In genomic region chr5:132500244-132500930, GRCh38 we compare ENCODE assay signal across 9 cellular contexts. TPM values are rescaled to one million over a fixed set of nuclear protein-coding genes. Genes with fewer than 3 reads are reported as not detected.
DNase-seq lines count a peak whose midpoint lies in the region; ATAC-seq, FAIRE-seq and TF ChIP-seq lines count a peak whose summit lies in the region.
"Had no signal": no experiment of that assay in that cellular context is flagged by ENCODE, and none has a peak within 500 bp of the region (broad histone marks: within the 10 kb centered on the region; RNA-seq: fewer than 3 reads in every experiment).

No MANE protein-coding gene starts in this region.

- H3K4me3 Mint-ChIP-seq in Caco-2 (ENCODE audit: unreplicated experiment), result no peak overlapping the region

- H3K36me3 ChIP-seq in Caco-2 (ENCODE audit: control insufficient read depth, insufficient read depth, low read length) (no peaks in the 10 kb centered on the region), OCI-LY3 (replicated peaks; ENCODE audit: low read depth, low read length) (no peaks in the 10 kb centered on the region), H1 (ENCODE audit: control insufficient read depth in 2 of 4, insufficient read depth in 4 of 4, low read length in 3 of 4) (no peaks in the 10 kb centered on the region), rectal smooth muscle tissue (ENCODE audit: control insufficient read depth, insufficient read depth, low read length) (no peaks in the 10 kb centered on the region)

- H3K56ac ChIP-seq in H1 (replicated peaks; ENCODE audit: insufficient read length, low read depth, low read length), result no peak overlapping the region

- H3K79me2 ChIP-seq in OCI-LY3 (ENCODE audit: low read length), result no peaks in the 10 kb centered on the region
- H3K79me2 ChIP-seq in H1 (ENCODE audit: control insufficient read depth in 1 of 2, insufficient read depth in 2 of 2, low read length in 2 of 2), result no peaks in the 10 kb centered on the region

- 85% methylated on average over 6 of the region's 6 CpGs; no CpG with 5 or more reads in 1 of the 2 experiments for WGBS in H1 (ENCODE audit: extremely low coverage in 1 of 2, insufficient coverage in 1 of 2, insufficient read length in 1 of 2, insufficient replicate concordance in 2 of 2, low coverage in 1 of 2, low lambda C conversion rate in 2 of 2, missing lambda C conversion rate in 1 of 2), 2 experiments

- no TSS peak for BruUV-seq in Caco-2 (replicated peaks; lab: Mats Ljungman, UMichigan)

- no peak for DNase-seq in Caco-2
- DNase-seq in H1 (ENCODE audit: low read depth in 1 of 2, low spot score in 2 of 2), result peak in 1 of 2 experiments; percentile 37
- DNase-seq in SKM-1 (lab: John Stamatoyannopoulos, UW; ENCODE audit: unreplicated experiment), result no peak
- DNase-seq in NCI-H2171 (lab: John Stamatoyannopoulos, UW), result no peak

- H3K27me3 ChIP-seq in Caco-2 (replicated peaks; ENCODE audit: control insufficient read depth, insufficient read depth, low read length) (no peaks in the 10 kb centered on the region), OCI-LY3 (ENCODE audit: low read depth, low read length) (no peaks in the 10 kb centered on the region), H1 (replicated peaks in 1 of 4; ENCODE audit: control insufficient read depth in 3 of 4, extremely low read depth in 1 of 4, insufficient read depth in 3 of 4, low read length in 3 of 4) (no peaks in the 10 kb centered on the region), rectal smooth muscle tissue (ENCODE audit: control insufficient read depth, insufficient read depth, low read length) (no peaks in the 10 kb centered on the region)
- H3K27me3 ChIP-seq: dorsolateral prefrontal cortex had no signal

- H3K27me3 Mint-ChIP-seq in Caco-2 (ENCODE audit: insufficient read depth, unreplicated experiment), result no peaks in the 10 kb centered on the region

- H4K20me1 ChIP-seq in OCI-LY3 (ENCODE audit: insufficient read depth, low read length), result no peaks in the 10 kb centered on the region
- H4K20me1 ChIP-seq in H1 (replicated peaks in 1 of 2; ENCODE audit: control insufficient read depth in 1 of 2, insufficient read depth in 2 of 2, low read length in 2 of 2), result no peaks in the 10 kb centered on the region

- H4K5ac ChIP-seq in H1 (ENCODE audit: insufficient read length, low read depth, low read length), result no peak overlapping the region

- H3K23me2 ChIP-seq in H1 (ENCODE audit: low read depth, low read length), result peaks cover 10% of the 10 kb centered on the region; the same call in 1 of the 2 replicates

- no peak overlapping the region for H2BK20ac ChIP-seq in H1 (ENCODE audit: low read length)

- H3K4me3 ChIP-seq in Caco-2 (ENCODE audit: low read depth, low read length), result no peak overlapping the region
- H3K4me3 ChIP-seq in OCI-LY3 (ENCODE audit: low read length), result 0 out of 2 replicates have a peak overlapping the region, but pooled peaks have one; percentile 39
- no peak overlapping the region for H3K4me3 ChIP-seq in H1 (ENCODE audit: extremely low read depth in 1 of 4, insufficient read depth in 2 of 4, low read depth in 3 of 4, low read length in 4 of 4)
- H3K4me3 ChIP-seq in rectal smooth muscle tissue (ENCODE audit: low read length), result no peak overlapping the region
- H3K4me3 ChIP-seq: dorsolateral prefrontal cortex had no signal

- H2AK5ac ChIP-seq in H1 (ENCODE audit: low read depth, low read length), result no peak overlapping the region

- H3K9ac ChIP-seq in OCI-LY3 (ENCODE audit: low read length) (peak overlapping the region; percentile 26), H1 (replicated peaks in 1 of 4; ENCODE audit: extremely low read depth in 1 of 4, low read depth in 3 of 4, low read length in 3 of 4) (no peak overlapping the region), rectal smooth muscle tissue (ENCODE audit: low read length) (no peak overlapping the region)

- TF ChIP-seq POLR2A in H1 (IDR thresholded peaks at IDR 0.05; ENCODE audit: control extremely low read depth in 1 of 2, low read depth in 2 of 2, low read length in 2 of 2), result no peak

- CTCF ChIA-PET in Caco-2 (lab: Charles Lee), result interaction anchor here (0.5 to 2.2 kb wide), 20 partner anchors 10 to 328 kb away, joined by 3 to 10 read pairs (median 4); partner anchors contain the start of genes IRF1, P4HA2 and SLC22A4
- CTCF ChIA-PET in H1 (lab: Charles Lee; ENCODE audit: partially characterized antibody), result interaction anchor here (0.6 to 19.9 kb wide), 49 partner anchors 10 to 481 kb away, joined by 3 to 353 read pairs (median 5); partner anchors contain the start of genes IRF1 and SLC22A5

- H3K14ac ChIP-seq in H1 (ENCODE audit: insufficient read length), result no peak overlapping the region

- H4K8ac ChIP-seq in H1 (ENCODE audit: extremely low read depth, insufficient read depth, low read length), result no peak overlapping the region

- no peaks in the 10 kb centered on the region for H3K9me3 Mint-ChIP-seq in Caco-2 (ENCODE audit: unreplicated experiment)

- H3K9me3 ChIP-seq in Caco-2 (no peaks in the 10 kb centered on the region), OCI-LY3 (ENCODE audit: insufficient read depth, low read length) (no peaks in the 10 kb centered on the region), H1 (ENCODE audit: insufficient read depth in 2 of 2, low read depth in 1 of 2, low read length in 1 of 2) (no peaks in the 10 kb centered on the region)

- FAIRE-seq in H1 (lab: Jason Lieb, UNC), result no peak

- H2AFZ ChIP-seq in OCI-LY3 (ENCODE audit: low read depth, low read length) (no peak overlapping the region), H1 (ENCODE audit: low read length) (no peak overlapping the region)

- H3K27ac ChIP-seq in OCI-LY3 (ENCODE audit: low read length), result no peak overlapping the region
- no peak overlapping the region for H3K27ac ChIP-seq in H1 (ENCODE audit: low read depth, low read length)
- H3K27ac ChIP-seq in rectal smooth muscle tissue (ENCODE audit: low read depth, low read length), result peak overlapping the region; percentile 45

- no peak for TF ChIP-seq RAD21 in H1 (IDR thresholded peaks at IDR 0.05 in 1 of 2, conservative IDR thresholded peaks at IDR 0.05 in 1 of 2; ENCODE audit: low read depth in 2 of 2, low read length in 2 of 2)

- peaks cover 29% of the 10 kb centered on the region for H3K4me1 Mint-ChIP-seq in Caco-2 (ENCODE audit: low read depth, unreplicated experiment)

- H3K18ac ChIP-seq in H1 (ENCODE audit: extremely low read depth, low read length), result no peak overlapping the region

- no peak overlapping the region for H3K4ac ChIP-seq in H1 (replicated peaks; ENCODE audit: insufficient read length, low read depth, low read length)

- no peak overlapping the region for H2BK120ac ChIP-seq in H1 (replicated peaks; ENCODE audit: low read depth, low read length)

- peak overlapping the region; percentile 46; the same call in 1 of the 2 replicates for H2BK15ac ChIP-seq in H1 (ENCODE audit: low read length)

- POLR2A ChIA-PET in Caco-2 (lab: Charles Lee) (interaction anchor here (1.0 kb wide), 1 partner anchor 10 kb away, joined by 3 read pairs; the partner anchor contains the start of gene IRF1), H1 (lab: Charles Lee; ENCODE audit: partially characterized antibody) (interaction anchor here (1.0 to 3.4 kb wide), 4 partner anchors 9 to 74 kb away, joined by 3 to 13 read pairs (median 5); partner anchors contain the start of gene IRF1)

- TF ChIP-seq EP300 in H1 (IDR thresholded peaks at IDR 0.05; ENCODE audit: borderline replicate concordance in 1 of 2, low read depth in 2 of 2, low read length in 2 of 2), result no peak

- ATAC-seq in HG02970 (IDR thresholded peaks at IDR 0.05; ENCODE audit: low FRiP score, unreplicated experiment), result no peak
- ATAC-seq in HG03521 (IDR thresholded peaks at IDR 0.05; ENCODE audit: unreplicated experiment), result no peak

- intact Hi-C loops in Caco-2 (cut with micrococcal nuclease; ENCODE audit: unreplicated experiment), result no loop called here

- TF ChIP-seq CTCF in Caco-2 (IDR thresholded peaks at IDR 0.05; ENCODE audit: insufficient read depth in 1 of 2, low read depth in 1 of 2, low read length in 1 of 2, severe bottlenecking in 1 of 2, unreplicated experiment in 1 of 2) (no peak), OCI-LY3 (IDR thresholded peaks at IDR 0.05; ENCODE audit: low read depth, low read length) (no peak), H1 (IDR thresholded peaks at IDR 0.05; ENCODE audit: control extremely low read depth in 1 of 3, insufficient read depth in 1 of 3, low read depth in 1 of 3, low read length in 3 of 3) (no peak)

- peak overlapping the region; percentile 39 for H3K27ac Mint-ChIP-seq in Caco-2 (ENCODE audit: unreplicated experiment)

- H3K4me1 ChIP-seq in Caco-2 (peaks cover 50% of the 10 kb centered on the region), OCI-LY3 (ENCODE audit: low read length) (peaks cover 27% of the 10 kb centered on the region), H1 (replicated peaks in 1 of 4; ENCODE audit: control insufficient read depth in 3 of 4, insufficient read depth in 4 of 4, low read length in 3 of 4) (peaks cover 0 to 7% (median 2%) of the 10 kb centered on the region in 4 experiments; a peak in 3 of 7 replicates), rectal smooth muscle tissue (ENCODE audit: control insufficient read depth, insufficient read depth, low read length) (peaks cover 15% of the 10 kb centered on the region)

- no peak overlapping the region for H3K23ac ChIP-seq in H1 (ENCODE audit: insufficient read length)

- H2BK12ac ChIP-seq in H1 (ENCODE audit: low read depth, low read length), result no peak overlapping the region

- H4K91ac ChIP-seq in H1 (replicated peaks; ENCODE audit: insufficient read length, low read length), result no peak overlapping the region

- H3K4me2 ChIP-seq in OCI-LY3 (ENCODE audit: low read length) (peak overlapping the region; percentile 70), H1 (ENCODE audit: insufficient read depth in 1 of 2, low read depth in 2 of 2, low read length in 2 of 2) (no peak overlapping the region)

- no peaks in the 10 kb centered on the region for H3K79me1 ChIP-seq in H1 (ENCODE audit: low read depth, low read length)

- peaks cover 8% of the 10 kb centered on the region for H3K36me3 Mint-ChIP-seq in Caco-2 (ENCODE audit: insufficient read depth, unreplicated experiment)

- no peak overlapping the region for H2BK5ac ChIP-seq in H1 (ENCODE audit: low read depth, low read length)

RNA-seq across cellular contexts. Expression of gene IRF1, which starts 9.8 kb away (rescaled TPM):
- total RNA-seq in Caco-2 (2022), result 16.0 and 16.8 TPM in 2 replicates
- total RNA-seq in H1 (2021; fragmentation: NEBNext Ultra II Directional; extraction: Animal tissue kit (Norgen Biotek cat#: 25700)), result 8.5 TPM in 2 replicates
- polyA plus RNA-seq in H1 (2011; rRNA removed), result 2.9 and 4.0 TPM in 2 replicates
- polyA plus RNA-seq in H1 (2011; cell fraction: cytosol; rRNA removed), result 3.7 TPM
- 9.7 TPM for polyA plus RNA-seq in H1 (2011; cell fraction: nucleus; rRNA removed)
- polyA plus RNA-seq in H1 (2012, experiment 1 of 2), result 6.1 to 7.7 TPM (median 7.3 TPM) in 4 replicates
- polyA plus RNA-seq in H1 (2012, experiment 2 of 2), result 6.4 TPM
- 3.9 TPM for polyA plus RNA-seq in H1 (2013, experiment 1 of 2)
- 2.8 TPM for polyA plus RNA-seq in H1 (2013, experiment 2 of 2)
- polyA minus RNA-seq in H1 (2011; rRNA and poly(A)+ RNA removed), result 11.9 and 15.3 TPM in 2 replicates
- polyA minus RNA-seq in H1 (2011; cell fraction: cytosol; rRNA and poly(A)+ RNA removed), result 5.3 TPM
- polyA minus RNA-seq in H1 (2011; cell fraction: nucleus; rRNA and poly(A)+ RNA removed), result 25.1 TPM

RNA-seq across cellular contexts. Expression of gene IL5, which starts 42.9 kb away (rescaled TPM):
- total RNA-seq in Caco-2 (2022), result not detected in 2 replicates
- total RNA-seq in H1 (2021; fragmentation: NEBNext Ultra II Directional; extraction: Animal tissue kit (Norgen Biotek cat#: 25700)), result not detected in 2 replicates
- polyA plus RNA-seq in H1 (2011; rRNA removed), result not detected in 2 replicates
- polyA plus RNA-seq in H1 (2011; cell fraction: cytosol; rRNA removed), result not detected
- not detected for polyA plus RNA-seq in H1 (2011; cell fraction: nucleus; rRNA removed)
- not detected in 4 replicates for polyA plus RNA-seq in H1 (2012, experiment 1 of 2)
- not detected for polyA plus RNA-seq in H1 (2012, experiment 2 of 2)
- not detected for polyA plus RNA-seq in H1 (2013, experiment 1 of 2)
- polyA plus RNA-seq in H1 (2013, experiment 2 of 2), result not detected
- polyA minus RNA-seq in H1 (2011; rRNA and poly(A)+ RNA removed), result not detected in 2 replicates
- not detected for polyA minus RNA-seq in H1 (2011; cell fraction: cytosol; rRNA and poly(A)+ RNA removed)
- polyA minus RNA-seq in H1 (2011; cell fraction: nucleus; rRNA and poly(A)+ RNA removed), result not detected
- total RNA-seq: dorsolateral prefrontal cortex had no signal

RNA-seq across cellular contexts. Expression of gene RAD50, which starts 56.4 kb away (rescaled TPM):
- total RNA-seq in Caco-2 (2022), result 53.2 and 58.2 TPM in 2 replicates
- 39.4 and 40.8 TPM in 2 replicates for total RNA-seq in H1 (2021; fragmentation: NEBNext Ultra II Directional; extraction: Animal tissue kit (Norgen Biotek cat#: 25700))
- 6.4 and 10.1 TPM in 2 replicates for polyA plus RNA-seq in H1 (2011; rRNA removed)
- polyA plus RNA-seq in H1 (2011; cell fraction: cytosol; rRNA removed), result 13.2 TPM
- polyA plus RNA-seq in H1 (2011; cell fraction: nucleus; rRNA removed), result 10.5 TPM
- 21.4 to 30.0 TPM (median 26.5 TPM) in 4 replicates for polyA plus RNA-seq in H1 (2012, experiment 1 of 2)
- polyA plus RNA-seq in H1 (2012, experiment 2 of 2), result 1.1 TPM
- 29.0 TPM for polyA plus RNA-seq in H1 (2013, experiment 1 of 2)
- 28.1 TPM for polyA plus RNA-seq in H1 (2013, experiment 2 of 2)
- polyA minus RNA-seq in H1 (2011; rRNA and poly(A)+ RNA removed), result 29.8 and 30.5 TPM in 2 replicates
- polyA minus RNA-seq in H1 (2011; cell fraction: cytosol; rRNA and poly(A)+ RNA removed), result 20.6 TPM
- polyA minus RNA-seq in H1 (2011; cell fraction: nucleus; rRNA and poly(A)+ RNA removed), result 37.9 TPM
